9 cellular contexts compared by ENCODE assay signal in the genomic region with DNA sequence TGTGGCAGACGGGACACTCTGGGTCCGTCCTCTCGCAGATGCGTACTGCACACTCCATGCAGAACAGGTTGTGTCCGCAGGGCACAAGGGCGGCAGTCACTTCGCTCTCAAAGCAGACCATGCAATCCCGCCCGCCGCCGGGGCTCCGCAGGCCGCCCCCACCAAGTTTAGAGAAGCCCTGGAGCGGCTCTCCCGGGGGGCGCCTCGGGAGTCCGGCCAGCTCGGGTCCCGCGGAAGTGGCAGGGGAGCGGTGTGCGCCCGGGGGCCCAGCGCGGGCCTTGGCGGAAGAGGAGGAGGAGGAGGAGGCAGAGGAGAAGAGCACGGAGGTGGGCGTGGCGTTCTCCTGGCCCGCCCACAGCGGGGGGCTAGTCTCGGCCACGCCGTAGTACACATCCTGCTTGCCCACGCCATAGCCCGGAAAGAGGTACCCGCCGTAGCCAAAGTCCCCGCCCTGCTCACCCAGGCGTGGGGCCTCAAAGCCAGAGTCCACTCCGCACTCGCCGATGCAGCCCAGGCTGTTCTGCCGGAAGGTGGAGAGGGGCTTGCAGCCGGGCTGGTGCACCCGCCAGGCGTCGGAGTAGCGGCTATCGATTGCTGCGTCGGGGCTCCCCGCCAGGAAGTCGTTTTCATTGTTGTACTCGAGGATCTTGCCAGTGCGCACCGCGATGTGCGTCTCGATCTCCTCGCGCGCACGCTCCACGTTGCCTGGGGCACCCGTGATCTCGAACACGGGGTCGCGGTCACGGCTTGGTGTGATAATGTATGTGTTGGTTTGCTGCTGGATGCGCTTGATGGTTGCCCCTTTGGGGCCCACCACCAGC. TPM values are rescaled to one million over a fixed set of nuclear protein-coding genes. Genes with fewer than 3 reads are reported as not detected.
DNase-seq lines count a peak whose midpoint lies in the region; ATAC-seq and TF ChIP-seq lines count a peak whose summit lies in the region.
"Had no signal": no experiment of that assay in that cellular context is flagged by ENCODE, and none has a peak within 500 bp of the region (broad histone marks: within the 10 kb centered on the region; RNA-seq: fewer than 3 reads in every experiment).

No MANE protein-coding gene starts in this region.

- BruUV-seq in Calu3 (replicated peaks; lab: Mats Ljungman, UMichigan) = no TSS peak

- H3K4me3 Mint-ChIP-seq in CD14-positive monocyte = peak overlapping the region; percentile 43 to 73
- H3K4me3 Mint-ChIP-seq in naive thymus-derived CD8-positive, alpha-beta T cell = peak overlapping the region in 6 of 10 donors; percentile 18 to 77 (median 42)
- H3K4me3 Mint-ChIP-seq in Calu3 (ENCODE audit: low read depth, unreplicated experiment) = no peak overlapping the region

- H3K27me3 Mint-ChIP-seq in CD14-positive monocyte (ENCODE audit: low read depth in 3 of 3) = peaks cover 66 to 80% (median 70%) of the 10 kb centered on the region in 3 donors
- H3K27me3 Mint-ChIP-seq in naive thymus-derived CD8-positive, alpha-beta T cell = peaks cover 0 to 5% (median 0%) of the 10 kb centered on the region in 5 donors
- no peaks in the 10 kb centered on the region for H3K27me3 Mint-ChIP-seq in Calu3 (ENCODE audit: unreplicated experiment)

- peak; percentile 78 for ATAC-seq in HG02885 (IDR thresholded peaks at IDR 0.05; ENCODE audit: poor library complexity, unreplicated experiment)
- peak in 1 of 2 donors; percentile 22 for ATAC-seq in naive thymus-derived CD8-positive, alpha-beta T cell
- ATAC-seq in GM21528 (IDR thresholded peaks at IDR 0.05; ENCODE audit: low FRiP score, unreplicated experiment) = no peak

- intact Hi-C loops in CD14-positive monocyte (cut with micrococcal nuclease) = loop anchor here in 1 of 2 donors (10.0 kb wide), 1 partner anchor 238 kb away; no protein-coding TSS in a partner anchor
- intact Hi-C loops in Calu3 (cut with micrococcal nuclease; ENCODE audit: unreplicated experiment) = no loop called here

- H3K4me1 Mint-ChIP-seq in CD14-positive monocyte (peaks cover 21% of the 10 kb centered on the region), Calu3 (ENCODE audit: low read depth, unreplicated experiment) (no peaks in the 10 kb centered on the region)
- H3K4me1 Mint-ChIP-seq in naive thymus-derived CD8-positive, alpha-beta T cell = peaks cover 0 to 5% (median 2%) of the 10 kb centered on the region in 4 donors

- DNase-seq in CD14-positive monocyte (ENCODE audit: low spot score) (no peak), epithelial cell of proximal tubule (ENCODE audit: low read depth) (no peak), Calu3 (no peak)
- no peak for DNase-seq in naive thymus-derived CD8-positive, alpha-beta T cell
- no peak for DNase-seq in activated CD4-positive, CD25-positive, alpha-beta regulatory T cell treated with anti-CD3 and anti-CD28 coated beads, Interleukin-2, amount 50 U/mL, for 72 hours
- DNase-seq in stimulated activated CD4-positive, alpha-beta T cell treated with anti-CD3 and anti-CD28 coated beads, Interleukin-15, amount 100 ng/mL, for 24 hours = no peak
- DNase-seq: MM.1S had no signal

- CTCF ChIA-PET in Calu3 (lab: Charles Lee) = no interaction called here

- TF ChIP-seq CTCF in CD14-positive monocyte (IDR thresholded peaks at IDR 0.05) (no peak), epithelial cell of proximal tubule (conservative IDR thresholded peaks at IDR 0.05; ENCODE audit: low read depth, low read length) (no peak), Calu3 (IDR thresholded peaks at IDR 0.05; ENCODE audit: unreplicated experiment) (no peak)

- peaks cover 0 to 16% (median 0%) of the 10 kb centered on the region in 7 donors for H3K9me3 Mint-ChIP-seq in CD14-positive monocyte
- H3K9me3 Mint-ChIP-seq in naive thymus-derived CD8-positive, alpha-beta T cell = no peaks in the 10 kb centered on the region
- H3K9me3 Mint-ChIP-seq in Calu3 (ENCODE audit: low read depth, unreplicated experiment) = no peaks in the 10 kb centered on the region

- POLR2A ChIA-PET in naive thymus-derived CD8-positive, alpha-beta T cell (lab: Charles Lee) = no interaction called here

- H3K4me3 ChIP-seq in epithelial cell of proximal tubule (ENCODE audit: low read depth, low read length) = peak overlapping the region; percentile 55

- H3K36me3 Mint-ChIP-seq in CD14-positive monocyte (peaks cover 0 to 2% of the 10 kb centered on the region in 2 donors), Calu3 (ENCODE audit: insufficient read depth, unreplicated experiment) (peaks cover 6% of the 10 kb centered on the region)
- H3K36me3 Mint-ChIP-seq in naive thymus-derived CD8-positive, alpha-beta T cell = no peaks in the 10 kb centered on the region

- H3K27ac Mint-ChIP-seq in CD14-positive monocyte (no peak overlapping the region), Calu3 (ENCODE audit: unreplicated experiment) (no peak overlapping the region)
- peak overlapping the region in 1 of 10 donors; percentile 24 for H3K27ac Mint-ChIP-seq in naive thymus-derived CD8-positive, alpha-beta T cell

RNA-seq across cellular contexts. Expression of gene MEX3A, which starts 5.4 kb away (rescaled TPM):
- polyA plus RNA-seq in CD14-positive monocyte = not detected
- total RNA-seq in epithelial cell of proximal tubule = 14.8 and 19.0 TPM in 2 replicates
- under 1 TPM in 1 of 2 experiments, not detected in 1; 0.38 TPM for total RNA-seq in naive thymus-derived CD8-positive, alpha-beta T cell
- polyA plus RNA-seq in naive thymus-derived CD8-positive, alpha-beta T cell = not detected
- 3.3 and 5.0 TPM in 2 replicates for total RNA-seq in Calu3 (2022)

RNA-seq across cellular contexts. Expression of gene RAB25, which starts 15.9 kb away (rescaled TPM):
- polyA plus RNA-seq in CD14-positive monocyte = not detected
- 17.8 and 47.5 TPM in 2 replicates for total RNA-seq in epithelial cell of proximal tubule
- 1 to 10 TPM; 1.1 to 1.3 TPM for total RNA-seq in naive thymus-derived CD8-positive, alpha-beta T cell
- polyA plus RNA-seq in naive thymus-derived CD8-positive, alpha-beta T cell = 1 to 10 TPM in 1 of 3 donors, under 1 TPM in 2; 0.81 to 2.0 (median 0.96) TPM
- 182 and 189 TPM in 2 replicates for total RNA-seq in Calu3 (2022)

RNA-seq across cellular contexts. Expression of gene LAMTOR2, which starts 22.2 kb away (rescaled TPM):
- polyA plus RNA-seq in CD14-positive monocyte = 100 to 1,000 TPM; 210 to 227 TPM
- 94.8 and 97.0 TPM in 2 replicates for total RNA-seq in epithelial cell of proximal tubule
- total RNA-seq in naive thymus-derived CD8-positive, alpha-beta T cell = 10 to 100 TPM; 22.6 to 24.2 TPM
- 100 to 1,000 TPM in 1 of 3 donors, 10 to 100 TPM in 2; 89.1 to 102 (median 96.1) TPM for polyA plus RNA-seq in naive thymus-derived CD8-positive, alpha-beta T cell
- total RNA-seq in Calu3 (2022) = 69.8 and 69.9 TPM in 2 replicates

RNA-seq across cellular contexts. Expression of gene UBQLN4, which starts 23.2 kb away (rescaled TPM):
- polyA plus RNA-seq in CD14-positive monocyte = 1 to 10 TPM; 2.3 to 2.9 TPM
- total RNA-seq in epithelial cell of proximal tubule (28.2 and 29.7 TPM in 2 replicates), Calu3 (2022) (60.0 and 77.3 TPM in 2 replicates)
- total RNA-seq in naive thymus-derived CD8-positive, alpha-beta T cell = 10 to 100 TPM; 31.6 to 34.8 TPM
- 1 to 10 TPM; 6.9 to 9.7 (median 7.6) TPM for polyA plus RNA-seq in naive thymus-derived CD8-positive, alpha-beta T cell

RNA-seq across cellular contexts. Expression of gene LMNA, which starts 37.7 kb away (rescaled TPM):
- polyA plus RNA-seq in CD14-positive monocyte = 10 to 100 TPM; 16.5 to 24.7 TPM
- total RNA-seq in epithelial cell of proximal tubule (358 and 433 TPM in 2 replicates), Calu3 (2022) (499 and 514 TPM in 2 replicates)
- 1 to 10 TPM; 2.0 to 2.7 TPM for total RNA-seq in naive thymus-derived CD8-positive, alpha-beta T cell
- polyA plus RNA-seq in naive thymus-derived CD8-positive, alpha-beta T cell = 1 to 10 TPM in 1 of 3 donors, under 1 TPM in 2; 0.62 to 4.0 (median 0.75) TPM
